Comparison of ENCODE assay signal across 2 cellular contexts in genomic region chr12:69689638-69690037, GRCh38.
TF ChIP-seq lines count a peak whose summit lies in the region.

No MANE protein-coding gene starts in this region.

TF ChIP-seq in SK-N-SH treated with all-trans-retinoic acid at 6 μM for 48 hours, 23 proteins besides CTCF, POLR2A, EP300 and RAD21:
- TF ChIP-seq TSHZ2 (CRISPR knock-in tag; IDR thresholded peaks at IDR 0.05) (no peak), ARNTL (CRISPR knock-in tag; IDR thresholded peaks at IDR 0.05; ENCODE audit: borderline replicate concordance, low read depth) (no peak), BACH2 (CRISPR knock-in tag; IDR thresholded peaks at IDR 0.05; ENCODE audit: borderline replicate concordance) (no peak)
TF ChIP-seq in SK-N-SH treated with all-trans-retinoic acid at 6 μM for 48 hours: peak in this region for 0.

TF ChIP-seq in endothelial cell of umbilical vein, 7 proteins besides CTCF, POLR2A, EP300 and RAD21:
- TF ChIP-seq, protein P1, sequence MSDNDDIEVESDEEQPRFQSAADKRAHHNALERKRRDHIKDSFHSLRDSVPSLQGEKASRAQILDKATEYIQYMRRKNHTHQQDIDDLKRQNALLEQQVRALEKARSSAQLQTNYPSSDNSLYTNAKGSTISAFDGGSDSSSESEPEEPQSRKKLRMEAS (IDR thresholded peaks at IDR 0.05; ENCODE audit: insufficient read depth, insufficient read length): no peak
- TF ChIP-seq GATA2 (IDR thresholded peaks at IDR 0.05; ENCODE audit: insufficient read depth, insufficient read length, low read depth, low read length) (no peak), POLR2AphosphoS5 (IDR thresholded peaks at IDR 0.05; ENCODE audit: insufficient read depth, low read depth, low read length) (no peak), MYC (IDR thresholded peaks at IDR 0.05; ENCODE audit: low read depth, low read length) (no peak), JUN (IDR thresholded peaks at IDR 0.05; ENCODE audit: borderline replicate concordance, insufficient read depth, insufficient read length, low read depth) (no peak), EZH2 (IDR thresholded peaks at IDR 0.05; ENCODE audit: borderline replicate concordance, low read depth, low read length, severe bottlenecking) (no peak)
